In the genomic region with DNA sequence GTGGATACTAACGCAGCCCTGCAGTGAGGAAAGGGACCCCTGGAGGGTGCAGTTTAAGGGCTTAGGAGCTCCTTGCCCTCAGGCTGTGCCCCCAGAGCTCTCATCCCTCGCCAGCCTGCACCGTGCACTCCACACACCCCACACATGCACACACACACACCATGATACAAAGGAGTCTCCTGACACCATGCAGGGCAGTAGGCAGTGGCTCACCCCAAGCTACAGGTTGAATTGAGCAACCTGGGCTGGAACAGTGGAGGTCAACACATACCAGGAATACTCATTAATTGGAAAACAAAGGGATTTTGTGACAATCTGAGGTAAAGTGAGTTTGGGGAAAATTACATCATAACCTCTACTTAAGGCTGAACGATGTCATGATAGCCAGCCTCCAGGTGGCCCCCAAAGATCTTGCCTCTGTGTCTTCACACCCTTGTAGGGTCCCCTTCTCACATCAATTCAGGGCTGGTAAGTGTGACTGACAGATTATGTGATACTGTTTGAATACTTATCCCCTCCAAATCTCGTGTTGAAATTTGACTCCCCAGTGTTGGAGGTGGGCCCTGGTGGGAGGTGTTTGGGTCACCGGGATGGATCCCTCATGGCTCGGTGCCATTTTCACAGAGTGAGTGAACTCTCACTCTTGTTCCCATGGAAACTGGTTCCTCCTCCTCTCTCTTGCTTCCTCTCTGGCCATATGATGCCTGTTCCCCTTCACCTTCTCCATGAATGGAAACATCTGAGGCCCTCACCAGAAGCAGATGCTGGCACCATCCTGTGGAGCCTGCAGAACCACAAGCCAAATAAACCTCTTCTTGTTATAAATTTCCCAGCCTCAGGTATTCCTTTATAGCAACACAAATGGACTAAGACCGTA, we compare ENCODE assay signal across 22 cellular contexts.
A peak's percentile ranks its signal among the peaks of the same experiment; 100 is the strongest.
DNase-seq lines count a peak whose midpoint lies in the region; ATAC-seq and TF ChIP-seq lines count a peak whose summit lies in the region.
"Had no signal": no experiment of that assay in that cellular context is flagged by ENCODE, and none has a peak within 500 bp of the region (broad histone marks: within the 10 kb centered on the region; RNA-seq: fewer than 3 reads in every experiment).

No MANE protein-coding gene starts in this region.

- H3K36me3 ChIP-seq in MG63 (no peaks in the 10 kb centered on the region), PC-9 (ENCODE audit: low read depth) (no peaks in the 10 kb centered on the region)
- H3K36me3 ChIP-seq: SJSA1, thyroid gland had no signal

- POLR2A ChIA-PET in PC-9 (lab: Charles Lee; ENCODE audit: unreplicated experiment) = no interaction called here

- no peaks in the 10 kb centered on the region for H3F3A ChIP-seq in PC-9 (ENCODE audit: insufficient read depth, low read depth)

- H3K9me3 Mint-ChIP-seq in CD14-positive monocyte = peaks cover 0 to 5% (median 0%) of the 10 kb centered on the region in 7 donors
- H3K9me3 Mint-ChIP-seq: activated B cell treated with CpG ODN at 0.5 μM for 24 hours; activated naive CD4-positive, alpha-beta T cell treated with anti-CD3 and anti-CD28 coated beads, Interleukin-2, amount 50 U/mL, for 24 hours; activated T-cell treated with anti-CD3 and anti-CD28 coated beads, Interleukin-2, amount 50 U/mL, for 4 hours; CD8-positive, alpha-beta T cell; naive B cell had no signal

- H3K27ac Mint-ChIP-seq in CD14-positive monocyte = peak overlapping the region; percentile 92 to 97 (median 95)
- H3K27ac Mint-ChIP-seq: activated B cell treated with CpG ODN at 0.5 μM for 24 hours; activated naive CD4-positive, alpha-beta T cell treated with anti-CD3 and anti-CD28 coated beads, Interleukin-2, amount 50 U/mL, for 24 hours; CD8-positive, alpha-beta T cell had no signal

- ATAC-seq in left lobe of liver = peak; percentile 56
- ATAC-seq: activated T-cell treated with anti-CD3 and anti-CD28 coated beads, Interleukin-2, amount 50 U/mL, for 4 hours; CD8-positive, alpha-beta T cell; Panc1; sciatic nerve had no signal

- H3K4me2 ChIP-seq in PC-9 = no peak overlapping the region
- H3K4me2 ChIP-seq: KMS-11 had no signal

- no peaks in the 10 kb centered on the region for H4K20me1 ChIP-seq in PC-9 (ENCODE audit: insufficient read depth)

- H3K36me3 Mint-ChIP-seq in CD14-positive monocyte = peaks cover 0 to 3% of the 10 kb centered on the region in 2 donors
- H3K36me3 Mint-ChIP-seq: activated naive CD4-positive, alpha-beta T cell treated with anti-CD3 and anti-CD28 coated beads, Interleukin-2, amount 50 U/mL, for 24 hours; CD8-positive, alpha-beta T cell; naive B cell had no signal

- peaks cover 0 to 5% (median 2%) of the 10 kb centered on the region in 3 donors for H3K27me3 Mint-ChIP-seq in CD14-positive monocyte (ENCODE audit: low read depth in 3 of 3)
- H3K27me3 Mint-ChIP-seq: activated naive CD4-positive, alpha-beta T cell treated with anti-CD3 and anti-CD28 coated beads, Interleukin-2, amount 50 U/mL, for 24 hours had no signal

- CTCF ChIA-PET in PC-9 (lab: Charles Lee) = no interaction called here

- H3K27ac ChIP-seq in PC-9 = no peak overlapping the region
- H3K27ac ChIP-seq: KMS-11, parathyroid adenoma, SJSA1 had no signal

- H3K9me3 ChIP-seq in MG63 (no peaks in the 10 kb centered on the region), PC-9 (ENCODE audit: insufficient read depth, low read depth) (no peaks in the 10 kb centered on the region)
- H3K9me3 ChIP-seq: SJSA1, thyroid gland had no signal

- H3K4me3 Mint-ChIP-seq in CD14-positive monocyte = no peak overlapping the region
- H3K4me3 Mint-ChIP-seq: activated B cell treated with CpG ODN at 0.5 μM for 24 hours; activated naive CD4-positive, alpha-beta T cell treated with anti-CD3 and anti-CD28 coated beads, Interleukin-2, amount 50 U/mL, for 24 hours; activated T-cell treated with anti-CD3 and anti-CD28 coated beads, Interleukin-2, amount 50 U/mL, for 4 hours; CD8-positive, alpha-beta T cell; naive B cell had no signal

- H3K9me2 ChIP-seq in PC-9 (ENCODE audit: insufficient read depth) = no peaks in the 10 kb centered on the region

- no peak overlapping the region for H3K4me3 ChIP-seq in HFF-Myc (replicated peaks; ENCODE audit: low read depth, low read length)
- no peak overlapping the region for H3K4me3 ChIP-seq in MG63
- no peak overlapping the region for H3K4me3 ChIP-seq in PC-9
- H3K4me3 ChIP-seq: SJSA1, thyroid gland had no signal

- no peaks in the 10 kb centered on the region for H3K79me2 ChIP-seq in PC-9 (ENCODE audit: low read depth)
- H3K79me2 ChIP-seq: parathyroid adenoma had no signal

- BruUV-seq in PC-9 (replicated peaks; lab: Mats Ljungman, UMichigan) = no TSS peak

- TF ChIP-seq CTCF in CD14-positive monocyte (IDR thresholded peaks at IDR 0.05) = no peak
- TF ChIP-seq CTCF in HFF-Myc (IDR thresholded peaks at IDR 0.05; ENCODE audit: low read depth, low read length, missing control alignments) = no peak
- TF ChIP-seq CTCF in PC-9 (conservative IDR thresholded peaks at IDR 0.05) = no peak

- peaks cover 64% of the 10 kb centered on the region for H3K4me1 Mint-ChIP-seq in CD14-positive monocyte

- intact Hi-C loops in CD14-positive monocyte (cut with micrococcal nuclease) = loop anchor here in 1 of 2 donors (10.0 kb wide), 1 partner anchor 135 kb away; no protein-coding TSS in a partner anchor
- intact Hi-C loops in PC-9 (cut with micrococcal nuclease; ENCODE audit: unreplicated experiment) = no loop called here

- H2AFZ ChIP-seq in PC-9 = no peak overlapping the region
- H2AFZ ChIP-seq: parathyroid adenoma had no signal

- H3K27me3 ChIP-seq in MG63 (no peaks in the 10 kb centered on the region), PC-9 (ENCODE audit: insufficient read depth, low read depth) (peaks cover 46% of the 10 kb centered on the region)
- H3K27me3 ChIP-seq: SJSA1, thyroid gland had no signal

- DNase-seq in CD14-positive monocyte (ENCODE audit: low spot score) (no peak), HFF-Myc (ENCODE audit: extremely low read depth, low read depth) (peak; percentile 20), NCI-H524 treated with DMSO at 0.1 percent for 48 hours (lab: John Stamatoyannopoulos, UW) (peak; percentile 3), left lobe of liver (ENCODE audit: low spot score) (no peak), cerebellum (ENCODE audit: low spot score) (no peak), MG63 (no peak), H4 (ENCODE audit: low spot score) (no peak), PC-9 (no peak)
- DNase-seq: activated B cell treated with CpG ODN at 0.5 μM for 24 hours; activated T-cell treated with anti-CD3 and anti-CD28 coated beads, Interleukin-2, amount 50 U/mL, for 4 hours; CD8-positive, alpha-beta T cell; mammary epithelial cell; naive B cell; NCI-H1417 treated with DMSO at 0.1 percent for 48 hours; stimulated activated naive CD4-positive, alpha-beta T cell; thyroid gland had no signal

- H3K4me1 ChIP-seq in PC-9 (replicated peaks; ENCODE audit: insufficient read depth) = no peaks in the 10 kb centered on the region
- H3K4me1 ChIP-seq: SJSA1 had no signal

Comparison
In these comparisons a context has a peak if more than half of its experiments do, and no peak if none do; other contexts are left out.
1. DNase-seq: peak in HFF-Myc (single experiment) and NCI-H524 treated with DMSO at 0.1 percent for 48 hours (single experiment); none in CD14-positive monocyte (single experiment), left lobe of liver (single experiment), cerebellum (single experiment), MG63 (single experiment), H4 (single experiment) and PC-9 (0 of 2).